ENCODE assay signal across 10 cellular contexts in the genomic region with DNA sequence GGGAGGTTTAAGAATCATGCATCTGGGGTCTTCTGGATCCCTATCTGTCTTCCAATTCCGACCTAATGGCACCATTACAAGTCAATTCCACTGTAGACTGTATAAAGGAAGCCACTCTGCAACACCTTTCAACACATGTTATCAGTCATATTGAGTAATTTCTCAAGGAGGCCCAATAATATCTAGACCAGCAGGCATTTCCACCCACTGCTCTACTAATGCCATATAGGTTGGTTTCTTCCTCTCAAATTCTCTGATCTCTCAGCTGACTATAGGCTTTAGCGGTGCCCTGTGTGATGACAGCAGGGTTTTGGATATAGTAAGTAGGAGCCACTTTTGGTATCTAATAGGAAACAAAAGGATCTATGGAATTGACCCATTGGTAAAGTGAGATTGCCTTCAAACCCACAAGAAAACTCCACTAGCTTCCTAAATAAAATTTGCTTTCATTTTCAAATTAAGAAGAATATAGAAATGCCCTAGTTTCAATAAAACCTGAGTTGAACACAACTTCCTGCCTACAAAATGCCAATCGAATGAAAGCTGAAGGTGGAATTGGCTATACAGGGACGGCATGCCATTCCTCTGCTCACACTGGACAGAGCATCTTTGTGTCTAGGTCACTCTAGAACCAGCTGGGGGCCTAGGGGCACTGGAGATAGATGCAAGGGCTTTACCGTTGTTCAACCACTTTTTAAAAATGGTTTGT. TPM values are rescaled to one million over a fixed set of nuclear protein-coding genes. Genes with fewer than 3 reads are reported as not detected.
DNase-seq lines count a peak whose midpoint lies in the region; ATAC-seq, FAIRE-seq and TF ChIP-seq lines count a peak whose summit lies in the region.
"Had no signal": no experiment of that assay in that cellular context is flagged by ENCODE, and none has a peak within 500 bp of the region (broad histone marks: within the 10 kb centered on the region; RNA-seq: fewer than 3 reads in every experiment).

No MANE protein-coding gene starts in this region.

- CTCF ChIA-PET in activated CD4-positive, alpha-beta T cell treated with anti-CD3 and anti-CD28 coated beads for 36 hours (lab: Charles Lee), result interaction anchor here (0.5 to 1.6 kb wide), 9 partner anchors 8 to 228 kb away, joined by 3 to 7 read pairs (median 3); partner anchors contain the start of genes ITM2B and NUDT15

- H3K4me1 ChIP-seq in kidney (ENCODE audit: control insufficient read depth in 1 of 2, insufficient read depth in 1 of 2, low read depth in 1 of 2, low read length in 2 of 2), result peaks cover 4 to 12% of the 10 kb centered on the region in 2 donors
- peaks cover 0 to 27% (median 13%) of the 10 kb centered on the region in 4 donors for H3K4me1 ChIP-seq in stomach

- H3K27ac ChIP-seq in VCaP, result peak overlapping the region; percentile 45
- peak overlapping the region; percentile 49 to 58 for H3K27ac ChIP-seq in kidney (ENCODE audit: low read depth in 2 of 2, low read length in 2 of 2)
- peak overlapping the region in 4 of 5 donors; percentile 73 to 87 (median 78) for H3K27ac ChIP-seq in stomach

- H3K9me3 Mint-ChIP-seq in activated CD4-positive, alpha-beta T cell treated with anti-CD3 and anti-CD28 coated beads for 36 hours (ENCODE audit: low read depth), result peaks cover 14% of the 10 kb centered on the region

- H3K4me3 ChIP-seq in kidney (ENCODE audit: low read length in 2 of 2) (no peak overlapping the region), stomach (no peak overlapping the region)

- intact Hi-C loops in activated CD4-positive, alpha-beta T cell treated with anti-CD3 and anti-CD28 coated beads for 36 hours (cut with DNase I, micrococcal nuclease), result loop anchor here (1.0 to 5.0 kb wide), 8 partner anchors 10 to 662 kb away; partner anchors contain the start of gene ITM2B (in 1 of the 2)
- intact Hi-C loops in kidney (cut with DNase I), result no loop called here
- intact Hi-C loops in stomach (cut with DNase I; ENCODE audit: low total_unique reads), result no loop called here

- H3K36me3 Mint-ChIP-seq in activated CD4-positive, alpha-beta T cell treated with anti-CD3 and anti-CD28 coated beads for 36 hours (ENCODE audit: low read depth), result peaks cover 4% of the 10 kb centered on the region

- peaks cover 2% of the 10 kb centered on the region for H3K27me3 Mint-ChIP-seq in activated CD4-positive, alpha-beta T cell treated with anti-CD3 and anti-CD28 coated beads for 36 hours

- no peaks in the 10 kb centered on the region for H3K36me3 ChIP-seq in kidney (ENCODE audit: control insufficient read depth in 1 of 2, insufficient read depth in 2 of 2, low read length in 2 of 2)
- no peaks in the 10 kb centered on the region for H3K36me3 ChIP-seq in stomach

- POLR2A ChIA-PET in activated CD4-positive, alpha-beta T cell treated with anti-CD3 and anti-CD28 coated beads for 36 hours (lab: Charles Lee), result interaction anchor here (1.2 to 1.3 kb wide), 2 partner anchors 10 to 12 kb away, joined by 3 read pairs; partner anchors contain the start of gene ITM2B

- TF ChIP-seq CTCF in VCaP (conservative IDR thresholded peaks at IDR 0.05) (no peak), kidney (IDR thresholded peaks at IDR 0.05; ENCODE audit: borderline replicate concordance, extremely low read depth, insufficient read depth) (no peak), stomach (IDR thresholded peaks at IDR 0.05) (no peak)

- no peak for TF ChIP-seq EP300 in stomach (IDR thresholded peaks at IDR 0.05)

- H3K27me3 ChIP-seq in stomach, result no peaks in the 10 kb centered on the region

- no peak overlapping the region for H3K9ac ChIP-seq in kidney (ENCODE audit: low read length in 2 of 2)

- H3K4me1 Mint-ChIP-seq in activated CD4-positive, alpha-beta T cell treated with anti-CD3 and anti-CD28 coated beads for 36 hours, result peaks cover 51% of the 10 kb centered on the region

- no peaks in the 10 kb centered on the region for H3K9me3 ChIP-seq in kidney (ENCODE audit: control insufficient read depth in 1 of 2, low read length in 2 of 2)
- no peaks in the 10 kb centered on the region for H3K9me3 ChIP-seq in stomach

- DNase-seq in activated CD4-positive, alpha-beta T cell treated with anti-CD3 and anti-CD28 coated beads for 36 hours, result peak; percentile 37
- no peak for DNase-seq in activated CD4-positive, alpha-beta T cell treated with anti-CD3 and anti-CD28 coated beads, Interleukin-2, amount 50 U/mL, for 1 hour
- no peak for DNase-seq in kidney
- no peak for DNase-seq in stomach
- DNase-seq in NCI-H774 (lab: John Stamatoyannopoulos, UW), result no peak
- DNase-seq in NCI-H510A (lab: John Stamatoyannopoulos, UW), result no peak
- no peak for DNase-seq in stimulated activated naive CD4-positive, alpha-beta T cell treated with Interleukin-2 at 50 U/mL for 16 hours (lab: John Stamatoyannopoulos, UW)
- DNase-seq: ACHN, NCI-H748 treated with DMSO at 0.1 percent for 48 hours had no signal

- no peak for FAIRE-seq in kidney (lab: Jason Lieb, UNC)

- H3K27ac Mint-ChIP-seq in activated CD4-positive, alpha-beta T cell treated with anti-CD3 and anti-CD28 coated beads for 36 hours, result peak overlapping the region; percentile 77

- ATAC-seq in activated CD4-positive, alpha-beta T cell treated with anti-CD3 and anti-CD28 coated beads for 36 hours, result peak; percentile 76

- WGBS in stomach, 5 donors, result 58 to 76% (median 69%) methylated on average over 5 of the region's 5 CpGs

- TF ChIP-seq POLR2A in stomach (IDR thresholded peaks at IDR 0.05), result no peak

- peak overlapping the region; percentile 51 for H3K4me3 Mint-ChIP-seq in activated CD4-positive, alpha-beta T cell treated with anti-CD3 and anti-CD28 coated beads for 36 hours

RNA-seq across cellular contexts. Expression of gene ITM2B, which starts 12.3 kb away (rescaled TPM):
- 10 to 100 TPM; 67.0 to 96.5 TPM for total RNA-seq in activated CD4-positive, alpha-beta T cell treated with anti-CD3 and anti-CD28 coated beads for 36 hours
- total RNA-seq in kidney (1,431 TPM), stomach (100 to 1,000 TPM; 271 to 419 (median 293) TPM)
- polyA plus RNA-seq in kidney (ENCODE audit: insufficient read depth, low read depth, low replicate concordance) (2,443 TPM), stomach (100 to 1,000 TPM; 113 to 359 (median 141) TPM)

Comparison
In these comparisons a context has a peak if more than half of its experiments do, and no peak if none do; other contexts are left out.
1. intact Hi-C loops: an anchor here in activated CD4-positive, alpha-beta T cell treated with anti-CD3 and anti-CD28 coated beads for 36 hours (1.0 to 5.0 kb wide); none called in kidney and stomach.